ENCODE assay signal across 15 cellular contexts in genomic region chr17:8108972-8109668, GRCh38. TPM values are rescaled to one million over a fixed set of nuclear protein-coding genes. Genes with fewer than 3 reads are reported as not detected.
"Had no signal": no experiment of that assay in that cellular context is flagged by ENCODE, and none has a peak within 500 bp of the region (broad histone marks: within the 10 kb centered on the region; RNA-seq: fewer than 3 reads in every experiment).

No MANE protein-coding gene starts in this region.

- DNase-seq: activated CD4-positive, alpha-beta T cell treated with anti-CD3 and anti-CD28 coated beads, Interleukin-2, amount 10 ng/mL, durations not matched to agents 7 days and 5 days; activated CD4-positive, CD25-positive, alpha-beta regulatory T cell; dermis blood vessel endothelial cell; left colon; retina; T-helper 2 cell; tibial artery; uterus had no signal

- H3K9me3 ChIP-seq: esophagus muscularis mucosa, pancreas, tibial artery, uterus had no signal

- H3K27me3 ChIP-seq: pancreas had no signal

- H3K36me3 Mint-ChIP-seq: activated naive CD4-positive, alpha-beta T cell treated with anti-CD3 and anti-CD28 coated beads, Interleukin-2, amount 50 U/mL, for 24 hours; brain had no signal

- H3K27ac Mint-ChIP-seq: activated CD4-positive, alpha-beta T cell treated with anti-CD3 and anti-CD28 coated beads, Interleukin-2, amount 10 ng/mL, durations not matched to agents 7 days and 5 days; brain had no signal

- H3K9me3 Mint-ChIP-seq: activated CD4-positive, alpha-beta T cell treated with anti-CD3 and anti-CD28 coated beads, Interleukin-2, amount 10 ng/mL, durations not matched to agents 7 days and 5 days; activated naive CD4-positive, alpha-beta T cell treated with anti-CD3 and anti-CD28 coated beads, Interleukin-2, amount 50 U/mL, for 24 hours; brain had no signal

- H3K27ac ChIP-seq: esophagus muscularis mucosa, pancreas, tibial artery, uterus had no signal

RNA-seq across cellular contexts. Expression of gene ALOXE3, which starts 9.2 kb away (rescaled TPM):
- total RNA-seq: activated CD4-positive, alpha-beta T cell treated with anti-CD3 and anti-CD28 coated beads, Interleukin-2, amount 10 ng/mL, durations not matched to agents 7 days and 5 days; dermis blood vessel endothelial cell; esophagus muscularis mucosa; fibroblast of villous mesenchyme; left colon; lung microvascular endothelial cell; pancreas had no signal

RNA-seq across cellular contexts. Expression of gene HES7, which starts 14.8 kb away (rescaled TPM):
- total RNA-seq: dermis blood vessel endothelial cell, fibroblast of villous mesenchyme, left colon, lung microvascular endothelial cell, pancreas had no signal

RNA-seq across cellular contexts. Expression of gene ALOX12B, which starts 21.6 kb away (rescaled TPM):
- total RNA-seq: cerebellum, dermis blood vessel endothelial cell, esophagus muscularis mucosa, fibroblast of villous mesenchyme, lung microvascular endothelial cell, uterus had no signal
